12 cellular contexts compared by ENCODE assay signal in the genomic region with DNA sequence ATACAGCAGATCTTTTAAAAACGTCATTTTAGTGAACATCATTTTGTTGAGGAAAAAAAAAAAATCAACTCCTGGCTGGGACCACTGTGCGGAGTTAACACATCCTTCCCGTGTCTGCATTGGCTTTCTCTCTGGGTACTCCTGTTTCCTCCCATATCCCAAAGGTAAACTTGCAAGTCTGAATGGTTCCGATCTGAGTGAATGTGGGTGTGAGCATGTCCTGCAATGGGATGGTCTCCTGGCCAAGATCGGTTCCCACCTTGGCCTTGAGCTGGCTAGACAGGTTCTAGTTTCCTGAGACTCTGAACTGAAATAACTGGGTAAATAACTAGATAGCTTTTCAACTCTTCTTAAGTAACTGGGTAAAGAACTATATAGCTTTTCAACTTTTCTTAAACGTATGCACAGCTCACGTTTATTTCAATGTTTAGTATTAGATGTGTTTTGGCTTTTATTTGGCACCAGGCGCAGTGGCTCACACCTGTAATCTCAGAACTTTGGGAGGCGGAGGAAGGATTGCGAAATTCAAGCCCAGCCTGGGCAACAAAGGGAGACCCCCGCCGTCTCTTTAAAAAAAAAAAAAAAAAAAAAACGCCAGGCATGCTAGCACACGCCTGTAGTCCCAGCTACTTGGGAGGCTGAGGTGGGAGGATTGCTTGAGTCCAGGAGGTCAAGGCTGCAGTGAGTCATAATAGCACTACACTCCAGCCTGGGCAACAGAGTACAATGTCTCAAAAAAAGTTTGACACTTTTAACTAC. TPM values are rescaled to one million over a fixed set of nuclear protein-coding genes. Genes with fewer than 3 reads are reported as not detected.
DNase-seq lines count a peak whose midpoint lies in the region; ATAC-seq and TF ChIP-seq lines count a peak whose summit lies in the region.
"Had no signal": no experiment of that assay in that cellular context is flagged by ENCODE, and none has a peak within 500 bp of the region (broad histone marks: within the 10 kb centered on the region; RNA-seq: fewer than 3 reads in every experiment).

No MANE protein-coding gene starts in this region.

- peaks cover 56% of the 10 kb centered on the region for H3K36me3 Mint-ChIP-seq in activated CD8-positive, alpha-beta memory T cell treated with anti-CD3 and anti-CD28 coated beads, Interleukin-2, amount 10 ng/mL, durations not matched to agents 7 days and 5 days

- peaks cover 45% of the 10 kb centered on the region for H3K4me1 Mint-ChIP-seq in activated CD8-positive, alpha-beta memory T cell treated with anti-CD3 and anti-CD28 coated beads, Interleukin-2, amount 10 ng/mL, durations not matched to agents 7 days and 5 days

- H3K4me1 ChIP-seq in psoas muscle: no peaks in the 10 kb centered on the region

- no peaks in the 10 kb centered on the region for H3K27me3 ChIP-seq in psoas muscle (ENCODE audit: insufficient read depth in 3 of 3, low read length in 2 of 3)
- H3K27me3 ChIP-seq: brain microvascular endothelial cell, upper lobe of right lung had no signal

- CTCF ChIA-PET in activated CD8-positive, alpha-beta memory T cell treated with anti-CD3 and anti-CD28 coated beads, Interleukin-2, amount 10 ng/mL, durations not matched to agents 7 days and 5 days (lab: Charles Lee): no interaction called here

- 52 to 63% (median 60%) methylated on average over 14 of the region's 14 CpGs for WGBS in psoas muscle, 3 donors

- intact Hi-C loops in psoas muscle (cut with DNase I): no loop called here

- H3K27ac ChIP-seq in psoas muscle: peak overlapping the region; percentile 41
- H3K27ac ChIP-seq: brain microvascular endothelial cell, skin epidermis, upper lobe of right lung had no signal

- no peaks in the 10 kb centered on the region for H3K27me3 Mint-ChIP-seq in activated CD8-positive, alpha-beta memory T cell treated with anti-CD3 and anti-CD28 coated beads, Interleukin-2, amount 10 ng/mL, durations not matched to agents 7 days and 5 days

- DNase-seq in activated CD8-positive, alpha-beta memory T cell treated with anti-CD3 and anti-CD28 coated beads, Interleukin-2, amount 10 ng/mL, durations not matched to agents 7 days and 5 days: no peak
- no peak for DNase-seq in activated CD8-positive, alpha-beta memory T cell treated with anti-CD3 and anti-CD28 coated beads, Interleukin-2, amount 50 U/mL, for 4 hours
- DNase-seq in NCI-H226 (peak; percentile 6), cerebellar cortex (ENCODE audit: low spot score) (peak; percentile 28), psoas muscle (no peak), dedifferentiated amniotic fluid mesenchymal stem cell (ENCODE audit: extremely low spot score) (no peak)
- no peak for DNase-seq in stimulated activated CD4-positive, alpha-beta T cell treated with anti-CD3 and anti-CD28 coated beads, Interleukin-4, amount 100 ng/mL, for 1 hour
- DNase-seq: brain microvascular endothelial cell, NCI-H1417 treated with DMSO at 0.1 percent for 48 hours, upper lobe of right lung had no signal

- H3K27ac Mint-ChIP-seq in activated CD8-positive, alpha-beta memory T cell treated with anti-CD3 and anti-CD28 coated beads, Interleukin-2, amount 10 ng/mL, durations not matched to agents 7 days and 5 days: peak overlapping the region; percentile 22

- no peak for ATAC-seq in activated CD8-positive, alpha-beta memory T cell treated with anti-CD3 and anti-CD28 coated beads, Interleukin-2, amount 10 ng/mL, durations not matched to agents 7 days and 5 days
- ATAC-seq in psoas muscle (peak; percentile 33 to 65 (median 52)), HG02852 (IDR thresholded peaks at IDR 0.05; ENCODE audit: unreplicated experiment) (no peak)

- no peak overlapping the region for H3K4me3 Mint-ChIP-seq in activated CD8-positive, alpha-beta memory T cell treated with anti-CD3 and anti-CD28 coated beads, Interleukin-2, amount 10 ng/mL, durations not matched to agents 7 days and 5 days

- H3K9me3 ChIP-seq in psoas muscle: no peaks in the 10 kb centered on the region
- H3K9me3 ChIP-seq: upper lobe of right lung had no signal

- H3K4me3 ChIP-seq in psoas muscle: no peak overlapping the region
- H3K4me3 ChIP-seq: skin epidermis, upper lobe of right lung had no signal

- H3K36me3 ChIP-seq in psoas muscle (ENCODE audit: insufficient read depth in 1 of 2, low read depth in 1 of 2): peaks cover 0 to 67% of the 10 kb centered on the region in 2 donors

- TF ChIP-seq CTCF in psoas muscle (IDR thresholded peaks at IDR 0.05): no peak

- H3K9me3 Mint-ChIP-seq in activated CD8-positive, alpha-beta memory T cell treated with anti-CD3 and anti-CD28 coated beads, Interleukin-2, amount 10 ng/mL, durations not matched to agents 7 days and 5 days (ENCODE audit: low read depth): no peaks in the 10 kb centered on the region

RNA-seq across cellular contexts. Expression of a gene that starts 14.0 kb away (rescaled TPM):
- total RNA-seq in activated CD8-positive, alpha-beta memory T cell treated with anti-CD3 and anti-CD28 coated beads, Interleukin-2, amount 10 ng/mL, durations not matched to agents 7 days and 5 days: 100 to 1,000 TPM; 247 to 301 TPM
- 100 to 1,000 TPM in 3 of 4 donors, 10 to 100 TPM in 1; 91.5 to 131 (median 118) TPM for total RNA-seq in psoas muscle
- 10 to 100 TPM; 67.9 to 98.9 (median 79.7) TPM for polyA plus RNA-seq in psoas muscle

Comparison
In these comparisons a context has a peak if more than half of its experiments do, and no peak if none do; other contexts are left out.
1. ATAC-seq: peak in psoas muscle (4 of 4); none in activated CD8-positive, alpha-beta memory T cell treated with anti-CD3 and anti-CD28 coated beads, Interleukin-2, amount 10 ng/mL, durations not matched to agents 7 days and 5 days (single experiment) and HG02852 (single experiment).
2. DNase-seq: peak in NCI-H226 (single experiment) and cerebellar cortex (single experiment); none in activated CD8-positive, alpha-beta memory T cell treated with anti-CD3 and anti-CD28 coated beads, Interleukin-2, amount 10 ng/mL, durations not matched to agents 7 days and 5 days (single experiment), activated CD8-positive, alpha-beta memory T cell treated with anti-CD3 and anti-CD28 coated beads, Interleukin-2, amount 50 U/mL, for 4 hours (single experiment), psoas muscle (0 of 2), stimulated activated CD4-positive, alpha-beta T cell treated with anti-CD3 and anti-CD28 coated beads, Interleukin-4, amount 100 ng/mL, for 1 hour (single experiment) and dedifferentiated amniotic fluid mesenchymal stem cell (single experiment).